10 cellular contexts compared by ENCODE assay signal in genomic region chr3:149553781-149554451, GRCh38.
DNase-seq lines count a peak whose midpoint lies in the region; ATAC-seq and TF ChIP-seq lines count a peak whose summit lies in the region.
"Had no signal": no experiment of that assay in that cellular context is flagged by ENCODE, and none has a peak within 500 bp of the region (broad histone marks: within the 10 kb centered on the region; RNA-seq: fewer than 3 reads in every experiment).

No MANE protein-coding gene starts in this region.

- POLR2A ChIA-PET in activated CD4-positive, alpha-beta T cell treated with anti-CD3 and anti-CD28 coated beads for 36 hours (lab: Charles Lee), result no interaction called here

- ATAC-seq in Right ventricle myocardium superior (ENCODE audit: poor library complexity), result peak; percentile 82
- no peak for ATAC-seq in activated CD4-positive, alpha-beta T cell treated with anti-CD3 and anti-CD28 coated beads for 36 hours

- peak; percentile 68 for DNase-seq in AG20443 (ENCODE audit: low spot score)
- DNase-seq in amniotic stem cell (lab: John Stamatoyannopoulos, UW), result peak; percentile 37
- DNase-seq in Right ventricle myocardium superior, result peak; percentile 57
- no peak for DNase-seq in osteocyte (ENCODE audit: extremely low spot score, unreplicated experiment)
- DNase-seq in cerebellar cortex (ENCODE audit: low spot score), result no peak
- DNase-seq in activated CD4-positive, alpha-beta T cell treated with anti-CD3 and anti-CD28 coated beads for 36 hours, result no peak
- DNase-seq in NCI-H2029 (lab: John Stamatoyannopoulos, UW), result no peak
- DNase-seq in NCI-H2107 (lab: John Stamatoyannopoulos, UW), result no peak
- DNase-seq: activated CD4-positive, alpha-beta T cell treated with anti-CD3 and anti-CD28 coated beads for 48 hours; CD4-positive, alpha-beta memory T cell had no signal

- peaks cover 58% of the 10 kb centered on the region for H3K4me1 Mint-ChIP-seq in osteocyte (ENCODE audit: unreplicated experiment)
- peaks cover 4% of the 10 kb centered on the region for H3K4me1 Mint-ChIP-seq in activated CD4-positive, alpha-beta T cell treated with anti-CD3 and anti-CD28 coated beads for 36 hours
- H3K4me1 Mint-ChIP-seq: CD4-positive, alpha-beta memory T cell had no signal

- H3K9me3 Mint-ChIP-seq in osteocyte (ENCODE audit: unreplicated experiment), result no peaks in the 10 kb centered on the region
- no peaks in the 10 kb centered on the region for H3K9me3 Mint-ChIP-seq in activated CD4-positive, alpha-beta T cell treated with anti-CD3 and anti-CD28 coated beads for 36 hours (ENCODE audit: low read depth)
- H3K9me3 Mint-ChIP-seq: CD4-positive, alpha-beta memory T cell had no signal

- CTCF ChIA-PET in activated CD4-positive, alpha-beta T cell treated with anti-CD3 and anti-CD28 coated beads for 36 hours (lab: Charles Lee), result interaction anchor here (0.7 to 1.6 kb wide), 3 partner anchors 11 to 15 kb away, joined by 4 to 6 read pairs (median 4); no protein-coding TSS in a partner anchor

- intact Hi-C loops in Right ventricle myocardium superior (cut with DNase I), result no loop called here
- intact Hi-C loops in activated CD4-positive, alpha-beta T cell treated with anti-CD3 and anti-CD28 coated beads for 36 hours (cut with DNase I, micrococcal nuclease), result no loop called here

- H3K27me3 Mint-ChIP-seq in osteocyte (ENCODE audit: unreplicated experiment), result no peaks in the 10 kb centered on the region
- peaks cover 8% of the 10 kb centered on the region for H3K27me3 Mint-ChIP-seq in activated CD4-positive, alpha-beta T cell treated with anti-CD3 and anti-CD28 coated beads for 36 hours

- H3K27ac Mint-ChIP-seq in osteocyte (ENCODE audit: unreplicated experiment), result peak overlapping the region; percentile 82
- H3K27ac Mint-ChIP-seq in activated CD4-positive, alpha-beta T cell treated with anti-CD3 and anti-CD28 coated beads for 36 hours, result no peak overlapping the region
- H3K27ac Mint-ChIP-seq: CD4-positive, alpha-beta memory T cell had no signal

- no peak for TF ChIP-seq CTCF in osteocyte (IDR thresholded peaks at IDR 0.05)

- peak overlapping the region; percentile 12 for H3K4me3 Mint-ChIP-seq in osteocyte (ENCODE audit: unreplicated experiment)
- no peak overlapping the region for H3K4me3 Mint-ChIP-seq in activated CD4-positive, alpha-beta T cell treated with anti-CD3 and anti-CD28 coated beads for 36 hours
- H3K4me3 Mint-ChIP-seq: CD4-positive, alpha-beta memory T cell had no signal

- H3K36me3 Mint-ChIP-seq in osteocyte (ENCODE audit: unreplicated experiment), result peaks cover 12% of the 10 kb centered on the region
- H3K36me3 Mint-ChIP-seq in activated CD4-positive, alpha-beta T cell treated with anti-CD3 and anti-CD28 coated beads for 36 hours (ENCODE audit: low read depth), result no peaks in the 10 kb centered on the region
- H3K36me3 Mint-ChIP-seq: CD4-positive, alpha-beta memory T cell had no signal

Comparison
In these comparisons a context has a peak if more than half of its experiments do, and no peak if none do; other contexts are left out.
1. DNase-seq: peak in AG20443 (single experiment), amniotic stem cell (single experiment) and Right ventricle myocardium superior (single experiment); none in osteocyte (single experiment), cerebellar cortex (single experiment), activated CD4-positive, alpha-beta T cell treated with anti-CD3 and anti-CD28 coated beads for 36 hours (single experiment), NCI-H2029 (single experiment) and NCI-H2107 (single experiment).